In genomic region chr18:2351126-2351850, GRCh38 we compare ENCODE assay signal across 21 cellular contexts.
"Had no signal": no experiment of that assay in that cellular context is flagged by ENCODE, and none has a peak within 500 bp of the region (broad histone marks: within the 10 kb centered on the region; RNA-seq: fewer than 3 reads in every experiment).

No MANE protein-coding gene starts in this region.

- H3K4me1 ChIP-seq: body of pancreas, upper lobe of right lung had no signal

- ATAC-seq: activated CD8-positive, alpha-beta T cell treated with anti-CD3 and anti-CD28 coated beads, Interleukin-2, amount 10 ng/mL, durations not matched to agents 7 days and 5 days; activated naive CD8-positive, alpha-beta T cell treated with anti-CD3 and anti-CD28 coated beads, Interleukin-2, amount 50 U/mL, for 24 hours; body of pancreas; esophagus mucosa; sciatic nerve; upper lobe of right lung had no signal

- H3K9me3 ChIP-seq: body of pancreas, upper lobe of right lung had no signal

- DNase-seq: activated CD4-positive, alpha-beta T cell treated with anti-CD3 and anti-CD28 coated beads for 1 hour; activated CD4-positive, alpha-beta T cell treated with anti-CD3 and anti-CD28 coated beads, Interleukin-2, amount 50 U/mL, for 1 hour; activated CD8-positive, alpha-beta T cell treated with anti-CD3 and anti-CD28 coated beads, Interleukin-2, amount 10 ng/mL, durations not matched to agents 7 days and 5 days; activated gamma-delta T cell; activated naive CD4-positive, alpha-beta T cell treated with anti-CD3 and anti-CD28 coated beads, Interleukin-2, amount 50 U/mL, for 16 hours; activated naive CD8-positive, alpha-beta T cell treated with anti-CD3 and anti-CD28 coated beads, Interleukin-2, amount 50 U/mL, for 24 hours; body of pancreas; cortex of kidney; effector CD4-positive, alpha-beta T cell; foreskin melanocyte; hippocampal formation; occipital lobe; stimulated activated CD4-positive, alpha-beta T cell treated with anti-CD3 and anti-CD28 coated beads, Interleukin-4, amount 100 ng/mL, for 24 hours; stimulated activated naive CD4-positive, alpha-beta T cell treated with Interleukin-2 at 50 U/mL for 16 hours; T-helper 9 cell; upper lobe of right lung had no signal

- H3K9me3 Mint-ChIP-seq: activated naive CD8-positive, alpha-beta T cell treated with anti-CD3 and anti-CD28 coated beads, Interleukin-2, amount 50 U/mL, for 24 hours; activated T-helper 1 cell treated with anti-CD3 and anti-CD28 coated beads, Interleukin-12 subunit alpha, Interleukin-12 subunit beta, Interleukin-2, Interleukin-4 antibody, amounts not matched to agents 30 ng/mL and 10 ng/mL and 1 ng/mL, durations not matched to agents 14 hours and 24 hours and 36 hours; nephron had no signal

- H3K27me3 ChIP-seq: body of pancreas, cardiac muscle cell, upper lobe of right lung had no signal

- H3K36me3 ChIP-seq: cardiac muscle cell, upper lobe of right lung had no signal

- H3K4me3 Mint-ChIP-seq: activated CD8-positive, alpha-beta T cell treated with anti-CD3 and anti-CD28 coated beads, Interleukin-2, amount 10 ng/mL, durations not matched to agents 7 days and 5 days; activated naive CD8-positive, alpha-beta T cell treated with anti-CD3 and anti-CD28 coated beads, Interleukin-2, amount 50 U/mL, for 24 hours; activated T-helper 1 cell treated with anti-CD3 and anti-CD28 coated beads, Interleukin-12 subunit alpha, Interleukin-12 subunit beta, Interleukin-2, Interleukin-4 antibody, amounts not matched to agents 30 ng/mL and 10 ng/mL and 1 ng/mL, durations not matched to agents 14 hours and 24 hours and 36 hours; nephron had no signal

- H3K4me1 Mint-ChIP-seq: activated naive CD8-positive, alpha-beta T cell treated with anti-CD3 and anti-CD28 coated beads, Interleukin-2, amount 50 U/mL, for 24 hours; nephron had no signal

- H3K4me3 ChIP-seq: body of pancreas, cardiac muscle cell, upper lobe of right lung had no signal

- H3K27ac ChIP-seq: body of pancreas, cardiac muscle cell, upper lobe of right lung had no signal

- H3K27ac Mint-ChIP-seq: activated CD8-positive, alpha-beta T cell treated with anti-CD3 and anti-CD28 coated beads, Interleukin-2, amount 10 ng/mL, durations not matched to agents 7 days and 5 days; activated naive CD8-positive, alpha-beta T cell treated with anti-CD3 and anti-CD28 coated beads, Interleukin-2, amount 50 U/mL, for 24 hours; activated T-helper 1 cell treated with anti-CD3 and anti-CD28 coated beads, Interleukin-12 subunit alpha, Interleukin-12 subunit beta, Interleukin-2, Interleukin-4 antibody, amounts not matched to agents 30 ng/mL and 10 ng/mL and 1 ng/mL, durations not matched to agents 14 hours and 24 hours and 36 hours had no signal
